ENCODE assay signal across 8 cellular contexts in genomic region chr9:90915693-90916092, GRCh38.
DNase-seq lines count a peak whose midpoint lies in the region; ATAC-seq and TF ChIP-seq lines count a peak whose summit lies in the region.

No MANE protein-coding gene starts in this region.

- H3K27me3 ChIP-seq in AG04450 (ENCODE audit: control insufficient read depth, insufficient read depth, low read length) (no peaks in the 10 kb centered on the region), GM23248 (replicated peaks; ENCODE audit: insufficient read depth) (no peaks in the 10 kb centered on the region), Caco-2 (replicated peaks; ENCODE audit: control insufficient read depth, insufficient read depth, low read length) (no peaks in the 10 kb centered on the region)

- H3K4me1 ChIP-seq in GM23248 (ENCODE audit: insufficient read depth) (no peaks in the 10 kb centered on the region), Caco-2 (no peaks in the 10 kb centered on the region; the same call in 1 of the 2 replicates)

- no peaks in the 10 kb centered on the region for H3K36me3 ChIP-seq in GM23248 (ENCODE audit: low read depth)
- H3K36me3 ChIP-seq in Caco-2 (ENCODE audit: control insufficient read depth, insufficient read depth, low read length), result no peaks in the 10 kb centered on the region

- H3K4me2 ChIP-seq in GM23248 (ENCODE audit: unreplicated experiment), result no peak overlapping the region

- no peak overlapping the region for H3K27ac ChIP-seq in AG04450 (ENCODE audit: low read depth, low read length)
- no peak overlapping the region for H3K27ac ChIP-seq in GM23248

- no peaks in the 10 kb centered on the region for H3K36me3 Mint-ChIP-seq in activated CD4-positive, alpha-beta T cell treated with anti-CD3 and anti-CD28 coated beads, Interleukin-2, amount 10 ng/mL, durations not matched to agents 7 days and 5 days (ENCODE audit: low read depth)
- no peaks in the 10 kb centered on the region for H3K36me3 Mint-ChIP-seq in Caco-2 (ENCODE audit: insufficient read depth, unreplicated experiment)
- H3K36me3 Mint-ChIP-seq in naive thymus-derived CD8-positive, alpha-beta T cell, result no peaks in the 10 kb centered on the region

- H3K9me2 ChIP-seq in GM23248 (ENCODE audit: insufficient read depth), result no peaks in the 10 kb centered on the region

- no TSS peak for BruUV-seq in Caco-2 (replicated peaks; lab: Mats Ljungman, UMichigan)

- H3K9me3 ChIP-seq in AG04450 (ENCODE audit: control insufficient read depth, insufficient read depth, low read length) (no peaks in the 10 kb centered on the region; the same call in 1 of the 2 replicates), GM23248 (ENCODE audit: low read depth) (no peaks in the 10 kb centered on the region), Caco-2 (no peaks in the 10 kb centered on the region)

- intact Hi-C loops in Caco-2 (cut with micrococcal nuclease; ENCODE audit: unreplicated experiment), result loop anchor here (1.0 to 10.0 kb wide), 4 partner anchors 79 to 812 kb away; no protein-coding TSS in a partner anchor

- 66 to 70% methylated on average over 6 of the region's 6 CpGs for WGBS in GM23248 (ENCODE audit: low coverage in 1 of 2, low lambda C conversion rate in 2 of 2, missing lambda C conversion rate in 2 of 2), 2 experiments

- H3K27me3 Mint-ChIP-seq in activated CD4-positive, alpha-beta T cell treated with anti-CD3 and anti-CD28 coated beads, Interleukin-2, amount 10 ng/mL, durations not matched to agents 7 days and 5 days, result no peaks in the 10 kb centered on the region
- H3K27me3 Mint-ChIP-seq in Caco-2 (ENCODE audit: insufficient read depth, unreplicated experiment), result no peaks in the 10 kb centered on the region
- H3K27me3 Mint-ChIP-seq in naive thymus-derived CD8-positive, alpha-beta T cell, result peaks cover 0 to 5% (median 0%) of the 10 kb centered on the region in 5 donors

- POLR2A ChIA-PET in AG04450 (lab: Yijun Ruan, JAX) (no interaction called here), Caco-2 (lab: Charles Lee) (no interaction called here)
- POLR2A ChIA-PET in activated CD4-positive, alpha-beta T cell treated with anti-CD3 and anti-CD28 coated beads, Interleukin-2, amount 10 ng/mL, durations not matched to agents 7 days and 5 days (lab: Charles Lee), result no interaction called here
- POLR2A ChIA-PET in naive thymus-derived CD8-positive, alpha-beta T cell (lab: Charles Lee), result interaction anchor here (1.1 to 1.4 kb wide), 2 partner anchors 509 to 812 kb away, joined by 3 to 7 read pairs; no protein-coding TSS in a partner anchor

- CTCF ChIA-PET in AG04450 (lab: Charles Lee), result interaction anchor here (0.6 to 2.8 kb wide), 52 partner anchors 9 to 997 kb away, joined by 3 to 27 read pairs (median 5); no protein-coding TSS in a partner anchor
- CTCF ChIA-PET in activated CD4-positive, alpha-beta T cell treated with anti-CD3 and anti-CD28 coated beads, Interleukin-2, amount 10 ng/mL, durations not matched to agents 7 days and 5 days (lab: Charles Lee), result interaction anchor here (0.6 to 4.9 kb wide), 27 partner anchors 10 to 814 kb away, joined by 3 to 43 read pairs (median 4); partner anchors contain the start of gene NFIL3
- CTCF ChIA-PET in Caco-2 (lab: Charles Lee), result interaction anchor here (0.6 to 1.9 kb wide), 5 partner anchors 511 to 701 kb away, joined by 3 to 13 read pairs (median 4); no protein-coding TSS in a partner anchor

- H3K27ac Mint-ChIP-seq in activated CD4-positive, alpha-beta T cell treated with anti-CD3 and anti-CD28 coated beads, Interleukin-2, amount 10 ng/mL, durations not matched to agents 7 days and 5 days, result no peak overlapping the region
- no peak overlapping the region for H3K27ac Mint-ChIP-seq in Caco-2 (ENCODE audit: unreplicated experiment)
- H3K27ac Mint-ChIP-seq in naive thymus-derived CD8-positive, alpha-beta T cell, result no peak overlapping the region

- TF ChIP-seq CTCF in AG04450 (IDR thresholded peaks at IDR 0.05; ENCODE audit: low read depth, low read length), result peak; percentile 45
- no peak for TF ChIP-seq CTCF in Caco-2 (IDR thresholded peaks at IDR 0.05; ENCODE audit: insufficient read depth in 1 of 2, low read depth in 1 of 2, low read length in 1 of 2, severe bottlenecking in 1 of 2, unreplicated experiment in 1 of 2)

- H3F3A ChIP-seq in GM23248 (ENCODE audit: insufficient read depth), result no peaks in the 10 kb centered on the region

- no peak for DNase-seq in AG04450 (ENCODE audit: low read depth, low spot score)
- peak; percentile 68 for DNase-seq in GM23248
- DNase-seq in activated CD4-positive, alpha-beta T cell treated with anti-CD3 and anti-CD28 coated beads, Interleukin-2, amount 10 ng/mL, durations not matched to agents 7 days and 5 days, result peak; percentile 40
- peak; percentile 26 for DNase-seq in kidney glomerular epithelial cell (lab: John Stamatoyannopoulos, UW)
- no peak for DNase-seq in Caco-2
- DNase-seq in naive thymus-derived CD8-positive, alpha-beta T cell, result no peak
- DNase-seq in T-helper 9 cell, result no peak

- H3K9me3 Mint-ChIP-seq in activated CD4-positive, alpha-beta T cell treated with anti-CD3 and anti-CD28 coated beads, Interleukin-2, amount 10 ng/mL, durations not matched to agents 7 days and 5 days, result no peaks in the 10 kb centered on the region
- H3K9me3 Mint-ChIP-seq in Caco-2 (ENCODE audit: unreplicated experiment), result no peaks in the 10 kb centered on the region
- H3K9me3 Mint-ChIP-seq in naive thymus-derived CD8-positive, alpha-beta T cell, result no peaks in the 10 kb centered on the region

- no peak overlapping the region for H2AFZ ChIP-seq in GM23248

- H3K4me3 ChIP-seq in AG04450 (ENCODE audit: low read depth, low read length), result no peak overlapping the region
- no peak overlapping the region for H3K4me3 ChIP-seq in GM23248
- no peak overlapping the region for H3K4me3 ChIP-seq in Caco-2 (ENCODE audit: low read depth, low read length)

- in situ Hi-C loops in GM23248 (cut with MboI), result loop anchor here (10.0 kb wide), 2 partner anchors 519 to 759 kb away; no protein-coding TSS in a partner anchor

- ATAC-seq in GM18502 (IDR thresholded peaks at IDR 0.05; ENCODE audit: poor library complexity, unreplicated experiment), result no peak
- ATAC-seq in naive thymus-derived CD8-positive, alpha-beta T cell, result no peak

- H3K4me1 Mint-ChIP-seq in activated CD4-positive, alpha-beta T cell treated with anti-CD3 and anti-CD28 coated beads, Interleukin-2, amount 10 ng/mL, durations not matched to agents 7 days and 5 days, result no peaks in the 10 kb centered on the region
- H3K4me1 Mint-ChIP-seq in Caco-2 (ENCODE audit: low read depth, unreplicated experiment), result no peaks in the 10 kb centered on the region
- no peaks in the 10 kb centered on the region for H3K4me1 Mint-ChIP-seq in naive thymus-derived CD8-positive, alpha-beta T cell

- no peak overlapping the region for H3K4me3 Mint-ChIP-seq in activated CD4-positive, alpha-beta T cell treated with anti-CD3 and anti-CD28 coated beads, Interleukin-2, amount 10 ng/mL, durations not matched to agents 7 days and 5 days
- H3K4me3 Mint-ChIP-seq in Caco-2 (ENCODE audit: unreplicated experiment), result no peak overlapping the region
- no peak overlapping the region for H3K4me3 Mint-ChIP-seq in naive thymus-derived CD8-positive, alpha-beta T cell

- H3K9ac ChIP-seq in GM23248, result no peak overlapping the region

- no peaks in the 10 kb centered on the region for H4K20me1 ChIP-seq in GM23248 (ENCODE audit: insufficient read depth)

- no peaks in the 10 kb centered on the region for H3K79me2 ChIP-seq in GM23248 (ENCODE audit: insufficient read depth)

Comparison
In these comparisons a context has a peak if more than half of its experiments do, and no peak if none do; other contexts are left out.
1. DNase-seq: peak in GM23248 (single experiment), activated CD4-positive, alpha-beta T cell treated with anti-CD3 and anti-CD28 coated beads, Interleukin-2, amount 10 ng/mL, durations not matched to agents 7 days and 5 days (single experiment) and kidney glomerular epithelial cell (single experiment); none in AG04450 (single experiment), Caco-2 (0 of 2), naive thymus-derived CD8-positive, alpha-beta T cell (0 of 10) and T-helper 9 cell (single experiment).